16 cellular contexts compared by ENCODE assay signal in genomic region chr9:133340916-133341315, GRCh38. TPM values are rescaled to one million over a fixed set of nuclear protein-coding genes. Genes with fewer than 3 reads are reported as not detected.
DNase-seq lines count a peak whose midpoint lies in the region; ATAC-seq and TF ChIP-seq lines count a peak whose summit lies in the region.
"Had no signal": no experiment of that assay in that cellular context is flagged by ENCODE, and none has a peak within 500 bp of the region (broad histone marks: within the 10 kb centered on the region; RNA-seq: fewer than 3 reads in every experiment).

No MANE protein-coding gene starts in this region.

- peaks cover 18 to 31% of the 10 kb centered on the region in 2 donors for H3K36me3 Mint-ChIP-seq in CD4-positive, alpha-beta memory T cell

- H3K9ac ChIP-seq in OCI-LY1 (ENCODE audit: low read length) (no peak overlapping the region), skeletal muscle tissue (ENCODE audit: low read depth in 1 of 3, low read length in 3 of 3) (peak overlapping the region in 1 of 3 donors; percentile 25)

- intact Hi-C loops in CD4-positive, alpha-beta memory T cell (cut with micrococcal nuclease), result no loop called here

- no peaks in the 10 kb centered on the region for H3K9me2 ChIP-seq in OCI-LY1 (ENCODE audit: low read depth, low read length)

- no peak for ATAC-seq in gastroesophageal sphincter
- no peak for ATAC-seq in HG02642 (IDR thresholded peaks at IDR 0.05; ENCODE audit: poor library complexity, unreplicated experiment)
- ATAC-seq: esophagus mucosa had no signal

- TF ChIP-seq EP300 in gastroesophageal sphincter (IDR thresholded peaks at IDR 0.05), result no peak

- H3F3A ChIP-seq in OCI-LY1 (ENCODE audit: insufficient read depth, low read length), result no peaks in the 10 kb centered on the region

- no peak overlapping the region for H3K4me3 ChIP-seq in CD4-positive, alpha-beta memory T cell (ENCODE audit: low read length in 2 of 2)
- H3K4me3 ChIP-seq in OCI-LY1 (ENCODE audit: low read depth, low read length, poor library complexity, severe bottlenecking) (no peak overlapping the region), gastroesophageal sphincter (no peak overlapping the region), skeletal muscle tissue (ENCODE audit: low read length in 3 of 3) (peak overlapping the region in 1 of 3 donors; percentile 23)
- H3K4me3 ChIP-seq: sigmoid colon, tibial artery had no signal

- H3K4me1 ChIP-seq in CD4-positive, alpha-beta memory T cell (ENCODE audit: insufficient read depth, low read length), result peaks cover 26% of the 10 kb centered on the region
- H3K4me1 ChIP-seq in OCI-LY1 (ENCODE audit: insufficient read depth, low read length, severe bottlenecking) (peaks cover 24% of the 10 kb centered on the region), gastroesophageal sphincter (peaks cover 0 to 14% (median 6%) of the 10 kb centered on the region in 3 donors), skeletal muscle tissue (ENCODE audit: control insufficient read depth in 3 of 3, insufficient read depth in 3 of 3, low read length in 3 of 3) (peaks cover 14 to 50% (median 14%) of the 10 kb centered on the region in 3 donors)

- H3K9me3 Mint-ChIP-seq in CD4-positive, alpha-beta memory T cell, result no peaks in the 10 kb centered on the region

- H3K4me1 Mint-ChIP-seq in CD4-positive, alpha-beta memory T cell, result peaks cover 13 to 34% (median 21%) of the 10 kb centered on the region in 4 donors

- POLR2A ChIA-PET in CD4-positive, alpha-beta memory T cell (lab: Charles Lee; ENCODE audit: partially characterized antibody), result interaction anchor here (1.3 to 1.8 kb wide), 2 partner anchors 15 to 35 kb away, joined by 3 to 7 read pairs; partner anchors contain the start of genes STKLD1 and SURF4

- H4K20me1 ChIP-seq in OCI-LY1 (ENCODE audit: insufficient read depth, low read length), result no peaks in the 10 kb centered on the region

- TF ChIP-seq CTCF in OCI-LY1 (IDR thresholded peaks at IDR 0.05; ENCODE audit: low read length), result no peak
- TF ChIP-seq CTCF in gastroesophageal sphincter (IDR thresholded peaks at IDR 0.05), result no peak

- DNase-seq in CD4-positive, alpha-beta memory T cell, result peak in 1 of 5 donors; percentile 7
- DNase-seq in activated gamma-delta T cell (lab: John Stamatoyannopoulos, UW), result no peak
- no peak for DNase-seq in activated effector memory CD4-positive, alpha-beta T cell treated with Interleukin-2 at 50 U/mL for 16 hours
- DNase-seq: dorsolateral prefrontal cortex; NCI-H1048; NCI-H2107; NCI-H748 treated with DMSO at 0.1 percent for 48 hours; sigmoid colon; stimulated activated CD4-positive, alpha-beta T cell treated with anti-CD3 and anti-CD28 coated beads, Interleukin-4, amount 100 ng/mL, for 1 hour; tibial artery had no signal

- H3K27ac Mint-ChIP-seq in CD4-positive, alpha-beta memory T cell, result peak overlapping the region in 6 of 7 donors; percentile 17 to 93 (median 54)

- no peaks in the 10 kb centered on the region for H3K79me2 ChIP-seq in OCI-LY1 (ENCODE audit: insufficient read depth, low read length)

- no peaks in the 10 kb centered on the region for H3K27me3 Mint-ChIP-seq in CD4-positive, alpha-beta memory T cell

- H3K4me2 ChIP-seq in OCI-LY1 (ENCODE audit: low read length), result no peak overlapping the region

- 79% methylated on average over 9 of the region's 13 CpGs; no CpG with 5 or more reads in 1 of the 2 donors for WGBS in gastroesophageal sphincter (ENCODE audit: low coverage in 1 of 2), 2 donors

- H3K27ac ChIP-seq in CD4-positive, alpha-beta memory T cell (ENCODE audit: low read depth, low read length), result no peak overlapping the region
- H3K27ac ChIP-seq in OCI-LY1 (ENCODE audit: low read depth, low read length, poor library complexity, severe bottlenecking), result peak overlapping the region; percentile 44
- peak overlapping the region in 3 of 4 donors; percentile 7 to 50 (median 31) for H3K27ac ChIP-seq in gastroesophageal sphincter
- peak overlapping the region; percentile 40 for H3K27ac ChIP-seq in skeletal muscle tissue (ENCODE audit: low read depth, low read length)
- H3K27ac ChIP-seq: C4-2B, tibial artery had no signal

- no peaks in the 10 kb centered on the region for H3K27me3 ChIP-seq in CD4-positive, alpha-beta memory T cell (ENCODE audit: insufficient read depth, low read length)
- H3K27me3 ChIP-seq in OCI-LY1 (ENCODE audit: insufficient read depth, low read length), result no peaks in the 10 kb centered on the region
- H3K27me3 ChIP-seq in gastroesophageal sphincter, result no peaks in the 10 kb centered on the region
- no peaks in the 10 kb centered on the region for H3K27me3 ChIP-seq in skeletal muscle tissue (ENCODE audit: control insufficient read depth in 3 of 3, insufficient read depth in 3 of 3, low read length in 3 of 3)
- H3K27me3 ChIP-seq: dorsolateral prefrontal cortex, sigmoid colon, tibial artery had no signal

- H3K36me3 ChIP-seq in CD4-positive, alpha-beta memory T cell (ENCODE audit: insufficient read depth, low read length), result peaks cover 59% of the 10 kb centered on the region
- peaks cover 73% of the 10 kb centered on the region for H3K36me3 ChIP-seq in OCI-LY1 (ENCODE audit: insufficient read depth, low read length)
- H3K36me3 ChIP-seq in gastroesophageal sphincter, result peaks cover 0 to 78% of the 10 kb centered on the region in 2 donors
- peaks cover 58 to 64% (median 60%) of the 10 kb centered on the region in 3 donors for H3K36me3 ChIP-seq in skeletal muscle tissue (ENCODE audit: control insufficient read depth in 3 of 3, insufficient read depth in 3 of 3, low read length in 3 of 3)

- no peak overlapping the region for H2AFZ ChIP-seq in OCI-LY1 (ENCODE audit: low read length)

- no peak overlapping the region for H3K4me3 Mint-ChIP-seq in CD4-positive, alpha-beta memory T cell

- no peak for TF ChIP-seq POLR2A in gastroesophageal sphincter (IDR thresholded peaks at IDR 0.05)

- no peaks in the 10 kb centered on the region for H3K9me3 ChIP-seq in CD4-positive, alpha-beta memory T cell (ENCODE audit: control insufficient read depth in 1 of 2, low read length in 2 of 2)
- H3K9me3 ChIP-seq in OCI-LY1 (ENCODE audit: low read length), result no peaks in the 10 kb centered on the region
- H3K9me3 ChIP-seq in gastroesophageal sphincter, result no peaks in the 10 kb centered on the region
- H3K9me3 ChIP-seq in skeletal muscle tissue (ENCODE audit: control insufficient read depth in 3 of 3, low read length in 3 of 3), result no peaks in the 10 kb centered on the region
- H3K9me3 ChIP-seq: sigmoid colon, tibial artery had no signal

- CTCF ChIA-PET in CD4-positive, alpha-beta memory T cell (lab: Charles Lee; ENCODE audit: partially characterized antibody), result interaction anchor here (1.4 to 1.7 kb wide), 2 partner anchors 34 to 145 kb away, joined by 3 to 4 read pairs; no protein-coding TSS in a partner anchor

RNA-seq across cellular contexts. Expression of gene SURF6, which starts 4.9 kb away (rescaled TPM):
- total RNA-seq in CD4-positive, alpha-beta memory T cell, result 10 to 100 TPM; 28.6 to 28.9 TPM
- polyA plus RNA-seq in CD4-positive, alpha-beta memory T cell, result 10 to 100 TPM in 1 of 2 donors, 1 to 10 TPM in 1; 2.3 to 13.4 TPM
- 10 to 100 TPM; 22.5 to 36.3 (median 25.8) TPM for total RNA-seq in gastroesophageal sphincter
- total RNA-seq in skeletal muscle tissue, result 7.8 TPM

RNA-seq across cellular contexts. Expression of gene MED22, which starts 7.0 kb away (rescaled TPM):
- 10 to 100 TPM; 40.2 to 42.8 TPM for total RNA-seq in CD4-positive, alpha-beta memory T cell
- polyA plus RNA-seq in CD4-positive, alpha-beta memory T cell, result 10 to 100 TPM in 1 of 2 donors, 1 to 10 TPM in 1; 8.1 to 16.0 TPM
- 10 to 100 TPM; 25.1 to 47.3 (median 37.8) TPM for total RNA-seq in gastroesophageal sphincter
- 13.0 TPM for total RNA-seq in skeletal muscle tissue

RNA-seq across cellular contexts. Expression of gene RPL7A, which starts 7.1 kb away (rescaled TPM):
- total RNA-seq in CD4-positive, alpha-beta memory T cell, result 1,000 to 10,000 TPM; 2,104 to 2,268 TPM
- polyA plus RNA-seq in CD4-positive, alpha-beta memory T cell, result 1,000 to 10,000 TPM in 1 of 2 donors, 100 to 1,000 TPM in 1; 794 to 1,144 TPM
- total RNA-seq in gastroesophageal sphincter (1,000 to 10,000 TPM; 1,385 to 2,320 (median 1,660) TPM), skeletal muscle tissue (2,342 TPM)

RNA-seq across cellular contexts. Expression of gene SURF1, which starts 15.4 kb away (rescaled TPM):
- 10 to 100 TPM; 54.3 to 61.1 TPM for total RNA-seq in CD4-positive, alpha-beta memory T cell
- 100 to 1,000 TPM; 105 to 114 TPM for polyA plus RNA-seq in CD4-positive, alpha-beta memory T cell
- total RNA-seq in gastroesophageal sphincter (10 to 100 TPM; 46.0 to 53.4 (median 49.8) TPM), skeletal muscle tissue (24.5 TPM)

RNA-seq across cellular contexts. Expression of gene SURF2, which starts 15.4 kb away (rescaled TPM):
- total RNA-seq in CD4-positive, alpha-beta memory T cell, result 10 to 100 TPM; 19.5 to 19.8 TPM
- polyA plus RNA-seq in CD4-positive, alpha-beta memory T cell, result 10 to 100 TPM; 29.7 to 46.7 TPM
- total RNA-seq in gastroesophageal sphincter (10 to 100 TPM; 11.2 to 16.3 (median 15.3) TPM), skeletal muscle tissue (12.5 TPM)
